26 cellular contexts compared by ENCODE assay signal in the genomic region with DNA sequence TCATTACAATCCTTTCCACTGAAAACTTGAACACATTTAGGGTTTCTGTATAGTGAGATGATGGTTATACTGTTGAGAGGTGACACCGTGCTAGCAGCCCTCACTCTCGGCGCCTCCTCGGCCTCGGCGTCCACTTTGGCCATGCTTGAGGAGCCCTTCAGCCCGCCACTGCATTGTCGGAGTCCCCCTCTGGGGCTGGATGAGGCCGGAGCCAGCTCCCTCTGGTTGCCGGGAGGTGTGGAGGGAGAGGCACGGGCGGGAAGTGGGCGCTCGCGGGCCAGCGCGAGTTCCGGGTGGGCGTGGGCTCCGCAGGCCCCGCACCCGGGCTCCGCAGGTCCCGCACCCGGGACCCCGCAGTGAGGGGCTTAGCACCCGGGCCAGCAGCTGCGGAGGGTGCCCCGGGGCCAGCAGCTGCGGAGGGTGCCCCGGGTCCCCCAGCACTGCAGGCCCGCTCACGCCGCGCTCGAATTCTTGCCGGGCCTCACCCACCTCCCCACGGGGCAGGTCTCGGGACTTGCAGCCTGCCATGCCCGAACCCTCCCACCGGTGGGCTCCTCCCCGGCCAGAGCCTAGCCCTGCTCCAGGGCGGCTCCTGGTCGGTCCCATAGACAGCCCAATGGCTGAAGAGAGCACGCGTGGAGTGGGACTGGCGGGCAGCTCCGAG.
"Had no signal": no experiment of that assay in that cellular context is flagged by ENCODE, and none has a peak within 500 bp of the region (broad histone marks: within the 10 kb centered on the region; RNA-seq: fewer than 3 reads in every experiment).

No MANE protein-coding gene starts in this region.

- ATAC-seq: foreskin keratinocyte; gastroesophageal sphincter; left cardiac atrium; left lung; naive thymus-derived CD4-positive, alpha-beta T cell; pancreas; right lobe of liver had no signal

- H3K4me2 ChIP-seq: hepatocyte had no signal

- H3K36me3 Mint-ChIP-seq: naive thymus-derived CD4-positive, alpha-beta T cell had no signal

- H3K36me3 ChIP-seq: esophagus muscularis mucosa, gastroesophageal sphincter, heart left ventricle, left lung, pancreas, right lobe of liver, thoracic aorta, tibial nerve had no signal

- H3K79me2 ChIP-seq: hepatocyte had no signal

- H3K9me3 ChIP-seq: esophagus muscularis mucosa, gastroesophageal sphincter, left lung, pancreas, right lobe of liver, thoracic aorta, tibial nerve had no signal

- H3K27me3 ChIP-seq: esophagus muscularis mucosa, foreskin keratinocyte, gastroesophageal sphincter, heart left ventricle, hepatocyte, left lung, pancreas, right lobe of liver, tibial nerve had no signal

- H2AFZ ChIP-seq: hepatocyte had no signal

- DNase-seq: dermis blood vessel endothelial cell; effector memory CD4-positive, alpha-beta T cell; foreskin keratinocyte; left cardiac atrium; mesendoderm; midbrain; naive thymus-derived CD4-positive, alpha-beta T cell; occipital lobe; retina; right lobe of liver; small intestine; stimulated activated CD4-positive, alpha-beta T cell treated with anti-CD3 and anti-CD28 coated beads, Interleukin-15, amount 100 ng/mL, for 24 hours; stimulated activated CD4-positive, alpha-beta T cell treated with anti-CD3 and anti-CD28 coated beads, Interleukin-2, amount 100 ng/mL, for 48 hours; stimulated activated naive CD4-positive, alpha-beta T cell; substantia nigra had no signal

- H3K27me3 Mint-ChIP-seq: naive thymus-derived CD4-positive, alpha-beta T cell had no signal

- H3K4me1 ChIP-seq: foreskin keratinocyte, left lung had no signal

- H3K4me3 Mint-ChIP-seq: naive thymus-derived CD4-positive, alpha-beta T cell; nephron had no signal

- H3K27ac ChIP-seq: coronary artery, esophagus muscularis mucosa, foreskin keratinocyte, gastroesophageal sphincter, heart left ventricle, hepatocyte, left lung, pancreas, right lobe of liver, thoracic aorta, tibial nerve had no signal

- FAIRE-seq: endothelial cell of umbilical vein, pancreas, small intestine had no signal

- H3K9me3 Mint-ChIP-seq: nephron had no signal

- H3K27ac Mint-ChIP-seq: naive thymus-derived CD4-positive, alpha-beta T cell had no signal

- H3K4me3 ChIP-seq: coronary artery, esophagus muscularis mucosa, gastroesophageal sphincter, heart left ventricle, hepatocyte, left lung, pancreas, right lobe of liver, thoracic aorta, tibial nerve had no signal
